ENCODE assay signal across 25 cellular contexts in genomic region chr2:72349016-72349415, GRCh38.
"Had no signal": no experiment of that assay in that cellular context is flagged by ENCODE, and none has a peak within 500 bp of the region (broad histone marks: within the 10 kb centered on the region; RNA-seq: fewer than 3 reads in every experiment).

No MANE protein-coding gene starts in this region.

- H3K4me3 ChIP-seq: left lung, lower lobe of right lung, mucosa of descending colon, ovary, skin epidermis, suprapubic skin, thoracic aorta, tibial artery, upper lobe of right lung had no signal

- H3K27ac Mint-ChIP-seq: immature natural killer cell; naive thymus-derived CD4-positive, alpha-beta T cell; natural killer cell treated with Interleukin-12 subunit alpha and Interleukin-12 subunit beta and Interleukin-15 and Interleukin-18, amount 100 ng/mL, for 72 hours; progenitor cell of endocrine pancreas; stimulated activated effector memory CD8-positive, alpha-beta T cell treated with anti-CD3 and anti-CD28 coated beads, Interleukin-12 subunit alpha, Interleukin-12 subunit beta, amount 100 ng/mL, for 72 hours; stimulated activated naive CD8-positive, alpha-beta T cell treated with anti-CD3 and anti-CD28 coated beads, Interleukin-15, Interleukin-2, amounts not matched to agents 100 ng/mL and 50 ng/mL, for 24 hours had no signal

- H3K4me3 Mint-ChIP-seq: immature natural killer cell; naive thymus-derived CD4-positive, alpha-beta T cell; natural killer cell treated with Interleukin-12 subunit alpha and Interleukin-12 subunit beta and Interleukin-15 and Interleukin-18, amount 100 ng/mL, for 72 hours; stimulated activated effector memory CD8-positive, alpha-beta T cell treated with anti-CD3 and anti-CD28 coated beads, Interleukin-12 subunit alpha, Interleukin-12 subunit beta, amount 100 ng/mL, for 72 hours; stimulated activated naive CD8-positive, alpha-beta T cell treated with anti-CD3 and anti-CD28 coated beads, Interleukin-15, Interleukin-2, amounts not matched to agents 100 ng/mL and 50 ng/mL, for 24 hours had no signal

- DNase-seq: hypothalamus; immature natural killer cell; kidney; left colon; left lung; lower lobe of right lung; mesendoderm; midbrain; mucosa of descending colon; naive thymus-derived CD4-positive, alpha-beta T cell; ovary; retina; right cardiac atrium; stimulated activated CD4-positive, alpha-beta T cell treated with anti-CD3 and anti-CD28 coated beads, Interleukin-4, amount 100 ng/mL, for 24 hours; stimulated activated naive CD4-positive, alpha-beta T cell; tibial artery; trophoblast cell; upper lobe of right lung had no signal

- H3K4me1 Mint-ChIP-seq: immature natural killer cell; naive thymus-derived CD4-positive, alpha-beta T cell; stimulated activated effector memory CD8-positive, alpha-beta T cell treated with anti-CD3 and anti-CD28 coated beads, Interleukin-12 subunit alpha, Interleukin-12 subunit beta, amount 100 ng/mL, for 72 hours had no signal

- H3K36me3 Mint-ChIP-seq: natural killer cell treated with Interleukin-12 subunit alpha and Interleukin-12 subunit beta and Interleukin-15 and Interleukin-18, amount 100 ng/mL, for 72 hours; stimulated activated effector memory CD8-positive, alpha-beta T cell treated with anti-CD3 and anti-CD28 coated beads, Interleukin-12 subunit alpha, Interleukin-12 subunit beta, amount 100 ng/mL, for 72 hours had no signal

- H3K27me3 Mint-ChIP-seq: naive thymus-derived CD4-positive, alpha-beta T cell; natural killer cell treated with Interleukin-12 subunit alpha and Interleukin-12 subunit beta and Interleukin-15 and Interleukin-18, amount 100 ng/mL, for 72 hours; progenitor cell of endocrine pancreas; stimulated activated naive CD8-positive, alpha-beta T cell treated with anti-CD3 and anti-CD28 coated beads, Interleukin-15, Interleukin-2, amounts not matched to agents 100 ng/mL and 50 ng/mL, for 24 hours had no signal

- H3K9me3 Mint-ChIP-seq: stimulated activated effector memory CD8-positive, alpha-beta T cell treated with anti-CD3 and anti-CD28 coated beads, Interleukin-12 subunit alpha, Interleukin-12 subunit beta, amount 100 ng/mL, for 72 hours had no signal
